Comparison of ENCODE assay signal across 28 cellular contexts in the genomic region with DNA sequence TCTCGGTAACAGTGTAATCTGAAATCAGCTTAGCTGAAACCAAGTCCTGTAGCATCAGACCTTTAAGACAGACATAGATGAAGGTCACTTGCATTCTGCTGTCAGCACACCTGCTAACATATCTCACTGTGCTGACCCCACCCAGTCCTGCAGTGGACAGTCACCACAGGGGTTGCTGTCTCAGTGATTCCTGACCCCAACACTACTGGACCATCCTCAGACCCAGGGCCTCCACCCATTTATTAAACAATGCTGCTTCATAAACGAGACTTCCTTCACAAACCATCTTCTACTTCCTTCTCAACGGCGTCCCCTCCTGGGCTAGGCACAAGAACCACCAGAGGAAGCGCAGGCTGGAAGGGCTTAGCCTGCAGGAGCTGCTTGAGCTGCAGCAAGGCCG.
"Had no signal": no experiment of that assay in that cellular context is flagged by ENCODE, and none has a peak within 500 bp of the region (broad histone marks: within the 10 kb centered on the region; RNA-seq: fewer than 3 reads in every experiment).

No MANE protein-coding gene starts in this region.

- H3K4me2 ChIP-seq: hepatocyte, neural progenitor cell had no signal

- H3K4me3 ChIP-seq: ascending aorta, cardiac muscle cell, colonic mucosa, gastrocnemius medialis, hepatocyte, neural progenitor cell, spleen, transverse colon had no signal

- FAIRE-seq: endometrium, TTC549 had no signal

- H3K79me2 ChIP-seq: hepatocyte had no signal

- DNase-seq: activated CD4-positive, alpha-beta T cell treated with anti-CD3 and anti-CD28 coated beads for 48 hours; activated CD4-positive, alpha-beta T cell treated with anti-CD3 and anti-CD28 coated beads, Interleukin-2, amount 50 U/mL, for 48 hours; activated CD8-positive, alpha-beta memory T cell treated with anti-CD3 and anti-CD28 coated beads, Interleukin-2, amount 10 ng/mL, durations not matched to agents 7 days and 5 days; activated effector memory CD4-positive, alpha-beta T cell treated with anti-CD3 and anti-CD28 coated beads, Interleukin-2, amount 50 U/mL, for 16 hours; activated naive CD4-positive, alpha-beta T cell treated with anti-CD3 and anti-CD28 coated beads, Interleukin-2, amount 10 ng/mL, durations not matched to agents 7 days and 5 days; activated naive CD8-positive, alpha-beta T cell treated with anti-CD3 and anti-CD28 coated beads, Interleukin-2, amount 10 ng/mL, durations not matched to agents 7 days and 5 days; cerebellar nuclear complex; colonic mucosa; effector CD8-positive, alpha-beta T cell; erythroblast; gastrocnemius medialis; islet precursor cell; left ventricle myocardium superior; mammary epithelial cell; natural killer cell; spleen; stimulated activated naive CD4-positive, alpha-beta T cell treated with Interleukin-2 at 50 U/mL for 16 hours; T-helper 9 cell; transverse colon had no signal

- H3K4me1 ChIP-seq: ascending aorta, neural progenitor cell, transverse colon had no signal

- ATAC-seq: activated CD4-positive, CD25-positive, alpha-beta regulatory T cell treated with anti-CD3 and anti-CD28 coated beads, Interleukin-2, amount 50 U/mL, for 24 hours; activated CD8-positive, alpha-beta memory T cell treated with anti-CD3 and anti-CD28 coated beads, Interleukin-2, amount 10 ng/mL, durations not matched to agents 7 days and 5 days; gastrocnemius medialis; left ventricle myocardium superior; natural killer cell; right cardiac atrium had no signal

- H2AFZ ChIP-seq: hepatocyte, neural progenitor cell had no signal

- H3K27me3 ChIP-seq: ascending aorta, cardiac muscle cell, colonic mucosa, gastrocnemius medialis, hepatocyte, neural progenitor cell, spleen, transverse colon had no signal

- H3K27ac ChIP-seq: ascending aorta, cardiac muscle cell, colonic mucosa, gastrocnemius medialis, hepatocyte, neural progenitor cell, spleen, transverse colon, VCaP had no signal

- H3K9me3 ChIP-seq: ascending aorta, colonic mucosa, gastrocnemius medialis, spleen, transverse colon had no signal

- H3K9ac ChIP-seq: neural progenitor cell had no signal
